In the genomic region with DNA sequence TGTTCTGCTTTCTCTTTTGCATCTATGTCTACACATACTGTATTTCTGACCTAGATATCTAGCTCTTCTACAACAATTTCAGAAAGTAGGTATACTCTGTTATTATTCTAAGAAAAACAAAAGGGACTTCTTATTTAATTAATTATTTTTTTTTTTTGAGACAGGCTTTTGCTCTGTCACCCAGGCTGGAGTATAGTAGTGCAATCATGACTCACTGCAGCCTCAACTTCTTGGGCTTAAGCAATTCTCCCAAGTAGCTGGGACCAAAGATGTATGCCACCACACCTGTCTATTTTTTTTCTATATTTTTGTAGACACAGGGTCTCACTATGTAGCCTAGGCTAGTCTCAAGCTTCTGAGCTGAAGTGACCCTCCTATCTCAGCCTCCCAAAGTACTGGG, we compare ENCODE assay signal across 9 cellular contexts.
A peak's percentile ranks its signal among the peaks of the same experiment; 100 is the strongest.
DNase-seq lines count a peak whose midpoint lies in the region; ATAC-seq and TF ChIP-seq lines count a peak whose summit lies in the region.
"Had no signal": no experiment of that assay in that cellular context is flagged by ENCODE, and none has a peak within 500 bp of the region (broad histone marks: within the 10 kb centered on the region; RNA-seq: fewer than 3 reads in every experiment).

No MANE protein-coding gene starts in this region.

- H2BK120ac ChIP-seq in mesendoderm (ENCODE audit: low read depth, low read length) = no peak overlapping the region

- H4K5ac ChIP-seq in mesendoderm (ENCODE audit: low read length) = no peak overlapping the region

- intact Hi-C loops in natural killer cell (cut with micrococcal nuclease) = no loop called here

- TF ChIP-seq CTCF in natural killer cell (IDR thresholded peaks at IDR 0.05) = no peak

- H4K8ac ChIP-seq in mesendoderm (ENCODE audit: low read depth, low read length) = no peak overlapping the region

- H3K4me2 ChIP-seq in mesendoderm (ENCODE audit: low read length) = no peak overlapping the region

- no peak for ATAC-seq in central memory CD8-positive, alpha-beta T cell (replicated peaks; ENCODE audit: extremely low read depth, poor library complexity, severe bottlenecking)
- ATAC-seq in natural killer cell (peak in 1 of 3 donors; percentile 34), GM18520 (IDR thresholded peaks at IDR 0.05; ENCODE audit: unreplicated experiment) (no peak)

- no peak overlapping the region for H3K9ac ChIP-seq in mesendoderm (ENCODE audit: low read length)

- no peak overlapping the region for H3K27ac ChIP-seq in CD8-positive, alpha-beta memory T cell (ENCODE audit: low read depth, low read length)
- no peak overlapping the region for H3K27ac ChIP-seq in mesendoderm (ENCODE audit: low read depth, low read length)

- peak overlapping the region in 7 of 8 donors; percentile 51 to 93 (median 69) for H3K27ac Mint-ChIP-seq in CD8-positive, alpha-beta memory T cell
- peak overlapping the region; percentile 85 for H3K27ac Mint-ChIP-seq in central memory CD8-positive, alpha-beta T cell (ENCODE audit: low read depth)
- H3K27ac Mint-ChIP-seq in natural killer cell = peak overlapping the region; percentile 83 to 91

- H2AK5ac ChIP-seq in mesendoderm (ENCODE audit: low read length) = no peak overlapping the region

- peak overlapping the region in 5 of 7 donors; percentile 9 to 29 (median 18) for H3K4me3 Mint-ChIP-seq in CD8-positive, alpha-beta memory T cell
- H3K4me3 Mint-ChIP-seq in central memory CD8-positive, alpha-beta T cell = peak overlapping the region; percentile 8
- H3K4me3 Mint-ChIP-seq in natural killer cell = peak overlapping the region; percentile 4

- H3K27me3 Mint-ChIP-seq in CD8-positive, alpha-beta memory T cell = peaks cover 0 to 1% of the 10 kb centered on the region in 2 donors
- H3K27me3 Mint-ChIP-seq in central memory CD8-positive, alpha-beta T cell = no peaks in the 10 kb centered on the region
- H3K27me3 Mint-ChIP-seq in natural killer cell (ENCODE audit: low read depth in 2 of 2) = no peaks in the 10 kb centered on the region

- H3K36me3 ChIP-seq in CD8-positive, alpha-beta memory T cell (ENCODE audit: insufficient read depth, low read length) = peaks cover 19% of the 10 kb centered on the region
- no peaks in the 10 kb centered on the region for H3K36me3 ChIP-seq in mesendoderm (ENCODE audit: control insufficient read depth, insufficient read depth, low read length)

- peaks cover 63% of the 10 kb centered on the region for H3K4me1 ChIP-seq in CD8-positive, alpha-beta memory T cell (ENCODE audit: insufficient read depth, low read length)
- no peaks in the 10 kb centered on the region for H3K4me1 ChIP-seq in mesendoderm (ENCODE audit: control insufficient read depth, low read depth, low read length)

- H3K4ac ChIP-seq in mesendoderm (ENCODE audit: low read depth, low read length) = no peak overlapping the region

- H3K4me1 Mint-ChIP-seq in CD8-positive, alpha-beta memory T cell = peaks cover 75 to 91% (median 90%) of the 10 kb centered on the region in 3 donors
- H3K4me1 Mint-ChIP-seq in central memory CD8-positive, alpha-beta T cell = peaks cover 73% of the 10 kb centered on the region
- H3K4me1 Mint-ChIP-seq in natural killer cell = peaks cover 77% of the 10 kb centered on the region in 2 donors

- CTCF ChIA-PET in CD8-positive, alpha-beta memory T cell (lab: Charles Lee) = interaction anchor here (1.2 kb wide), 1 partner anchor 11 kb away, joined by 3 read pairs; no protein-coding TSS in a partner anchor

- no peaks in the 10 kb centered on the region for H3K79me1 ChIP-seq in mesendoderm (ENCODE audit: low read length)

- no peak for DNase-seq in CD8-positive, alpha-beta memory T cell
- DNase-seq in M059J (ENCODE audit: low read depth) = peak; percentile 79
- DNase-seq in central memory CD8-positive, alpha-beta T cell (ENCODE audit: low spot score in 2 of 2) = no peak
- no peak for DNase-seq in natural killer cell
- no peak for DNase-seq in mesendoderm
- DNase-seq in NCI-H1417 (lab: John Stamatoyannopoulos, UW) = no peak
- DNase-seq in pons (ENCODE audit: low spot score) = no peak
- DNase-seq: activated CD4-positive, alpha-beta T cell treated with anti-CD3 and anti-CD28 coated beads, Interleukin-2, amount 50 U/mL, for 48 hours had no signal

- no peak overlapping the region for H2BK5ac ChIP-seq in mesendoderm (ENCODE audit: low read length)

- POLR2A ChIA-PET in CD8-positive, alpha-beta memory T cell (lab: Charles Lee) = interaction anchor here (0.6 to 1.0 kb wide), 4 partner anchors 9 to 261 kb away, joined by 3 to 8 read pairs (median 4); no protein-coding TSS in a partner anchor

- H3K23ac ChIP-seq in mesendoderm (ENCODE audit: low read length) = no peak overlapping the region

- H3K4me3 ChIP-seq in CD8-positive, alpha-beta memory T cell (ENCODE audit: low read length) = no peak overlapping the region
- H3K4me3 ChIP-seq in mesendoderm (ENCODE audit: low read length) = no peak overlapping the region

- no peak overlapping the region for H3K18ac ChIP-seq in mesendoderm (ENCODE audit: low read length)

- no peak overlapping the region for H2BK15ac ChIP-seq in mesendoderm (replicated peaks; ENCODE audit: low read depth)

- no peak overlapping the region for H3K56ac ChIP-seq in mesendoderm (ENCODE audit: low read length)

- H3K36me3 Mint-ChIP-seq in CD8-positive, alpha-beta memory T cell = peaks cover 14 to 56% (median 19%) of the 10 kb centered on the region in 3 donors
- peaks cover 43% of the 10 kb centered on the region for H3K36me3 Mint-ChIP-seq in central memory CD8-positive, alpha-beta T cell (ENCODE audit: insufficient read depth)
- no peaks in the 10 kb centered on the region for H3K36me3 Mint-ChIP-seq in natural killer cell

- H3K9me3 Mint-ChIP-seq in CD8-positive, alpha-beta memory T cell = peaks cover 0 to 2% (median 0%) of the 10 kb centered on the region in 5 donors
- H3K9me3 Mint-ChIP-seq in central memory CD8-positive, alpha-beta T cell = no peaks in the 10 kb centered on the region
- no peaks in the 10 kb centered on the region for H3K9me3 Mint-ChIP-seq in natural killer cell

- H3K27me3 ChIP-seq in CD8-positive, alpha-beta memory T cell (ENCODE audit: insufficient read depth, low read length, poor library complexity, severe bottlenecking) = no peaks in the 10 kb centered on the region
- no peaks in the 10 kb centered on the region for H3K27me3 ChIP-seq in mesendoderm (ENCODE audit: insufficient read depth, low read length, poor library complexity)

- H3K9me3 ChIP-seq in CD8-positive, alpha-beta memory T cell (ENCODE audit: low read length) = no peaks in the 10 kb centered on the region

- H3K79me2 ChIP-seq in mesendoderm (ENCODE audit: control insufficient read depth, insufficient read depth, low read length) = no peaks in the 10 kb centered on the region
